Comparison of ENCODE assay signal across 8 cellular contexts in the genomic region with DNA sequence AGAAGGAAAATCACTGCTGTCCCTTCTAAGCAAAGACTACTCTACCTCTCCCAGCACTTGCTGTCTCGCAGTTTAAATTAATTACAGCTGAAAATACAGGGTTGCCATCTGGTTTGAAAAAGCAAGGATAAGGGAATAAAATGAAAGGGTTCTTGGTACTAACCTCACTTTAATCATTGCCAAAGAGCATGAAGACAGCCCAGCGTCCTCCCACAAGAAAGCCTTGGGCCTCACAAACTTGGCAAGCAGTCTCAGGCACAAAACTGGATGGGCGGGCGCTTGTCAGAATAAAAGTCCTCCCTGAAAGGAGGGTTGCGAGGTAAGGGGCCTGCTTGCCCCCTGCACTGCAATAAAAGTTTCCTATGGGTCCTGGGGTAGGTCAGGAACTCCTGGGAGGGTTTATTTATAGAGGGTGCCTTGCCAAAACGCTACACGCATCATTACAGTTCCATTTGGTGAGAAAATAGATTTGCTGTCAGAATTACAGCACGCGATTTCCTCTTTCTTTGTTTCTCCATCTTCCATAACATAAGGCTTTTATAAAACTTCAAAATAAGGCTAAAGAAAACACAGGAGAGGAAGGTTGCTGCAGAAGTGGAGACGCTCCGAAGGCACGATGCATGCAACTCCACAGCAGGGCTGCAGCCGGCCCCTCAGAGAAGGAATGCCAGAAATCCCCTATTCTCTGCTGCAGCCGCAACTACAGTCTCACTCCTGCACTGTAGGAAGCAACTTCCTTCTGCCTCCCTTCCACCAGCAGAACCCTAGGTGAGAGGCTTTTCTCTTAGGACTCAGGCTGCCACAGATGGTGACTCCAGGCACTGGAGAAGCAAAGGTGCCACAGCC.
DNase-seq lines count a peak whose midpoint lies in the region; ATAC-seq and TF ChIP-seq lines count a peak whose summit lies in the region.

No MANE protein-coding gene starts in this region.

- POLR2A ChIA-PET in activated CD4-positive, alpha-beta memory T cell treated with anti-CD3 and anti-CD28 coated beads for 36 hours (lab: Charles Lee): no interaction called here

- BruUV-seq in Calu3 (replicated peaks; lab: Mats Ljungman, UMichigan): no TSS peak

- TF ChIP-seq CTCF in Calu3 (IDR thresholded peaks at IDR 0.05; ENCODE audit: unreplicated experiment) (no peak), fibroblast of lung (conservative IDR thresholded peaks at IDR 0.05 in 1 of 2, IDR thresholded peaks at IDR 0.05 in 1 of 2; ENCODE audit: low read depth in 1 of 2, low read length in 2 of 2) (no peak)

- H2AFZ ChIP-seq in fibroblast of lung (ENCODE audit: low read length): no peak overlapping the region

- peaks cover 19% of the 10 kb centered on the region for H3K36me3 Mint-ChIP-seq in Calu3 (ENCODE audit: insufficient read depth, unreplicated experiment)
- H3K36me3 Mint-ChIP-seq in naive B cell: peaks cover 9 to 10% of the 10 kb centered on the region in 2 donors
- no peaks in the 10 kb centered on the region for H3K36me3 Mint-ChIP-seq in activated CD4-positive, alpha-beta memory T cell treated with anti-CD3 and anti-CD28 coated beads for 36 hours

- H3K9me3 Mint-ChIP-seq in Calu3 (ENCODE audit: low read depth, unreplicated experiment) (no peaks in the 10 kb centered on the region), naive B cell (peaks cover 0 to 1% (median 0%) of the 10 kb centered on the region in 7 donors)
- no peaks in the 10 kb centered on the region for H3K9me3 Mint-ChIP-seq in activated CD4-positive, alpha-beta memory T cell treated with anti-CD3 and anti-CD28 coated beads for 36 hours

- H3K4me3 Mint-ChIP-seq in Calu3 (ENCODE audit: low read depth, unreplicated experiment): peak overlapping the region; percentile 75
- H3K4me3 Mint-ChIP-seq in naive B cell: peak overlapping the region; percentile 8 to 85 (median 70)
- H3K4me3 Mint-ChIP-seq in activated CD4-positive, alpha-beta memory T cell treated with anti-CD3 and anti-CD28 coated beads for 36 hours: no peak overlapping the region

- peak; percentile 51 for ATAC-seq in HG02884 (IDR thresholded peaks at IDR 0.05; ENCODE audit: unreplicated experiment)
- ATAC-seq in naive B cell (ENCODE audit: low read depth in 2 of 2): peak; percentile 27 to 35
- no peak for ATAC-seq in GM21619 (IDR thresholded peaks at IDR 0.05; ENCODE audit: unreplicated experiment)

- peaks cover 62% of the 10 kb centered on the region for H3K4me1 Mint-ChIP-seq in Calu3 (ENCODE audit: low read depth, unreplicated experiment)
- peaks cover 37 to 61% (median 42%) of the 10 kb centered on the region in 3 donors for H3K4me1 Mint-ChIP-seq in naive B cell
- peaks cover 31% of the 10 kb centered on the region for H3K4me1 Mint-ChIP-seq in activated CD4-positive, alpha-beta memory T cell treated with anti-CD3 and anti-CD28 coated beads for 36 hours (ENCODE audit: low read depth)

- H3K27me3 Mint-ChIP-seq in Calu3 (ENCODE audit: unreplicated experiment) (no peaks in the 10 kb centered on the region), naive B cell (no peaks in the 10 kb centered on the region)
- no peaks in the 10 kb centered on the region for H3K27me3 Mint-ChIP-seq in activated CD4-positive, alpha-beta memory T cell treated with anti-CD3 and anti-CD28 coated beads for 36 hours

- H4K20me1 ChIP-seq in fibroblast of lung (ENCODE audit: control insufficient read depth, extremely low read depth, insufficient read depth, low read length): no peaks in the 10 kb centered on the region

- DNase-seq in Calu3: peak; percentile 55
- DNase-seq in T1000 (lab: John Stamatoyannopoulos, UW): peak; percentile 13
- peak; percentile 93 to 95 for DNase-seq in fibroblast of lung (ENCODE audit: low read depth in 2 of 2)
- DNase-seq in naive B cell: no peak
- no peak for DNase-seq in NCI-H748 (lab: John Stamatoyannopoulos, UW; ENCODE audit: unreplicated experiment)
- DNase-seq in activated CD4-positive, alpha-beta memory T cell treated with anti-CD3 and anti-CD28 coated beads for 36 hours: no peak

- H3K9ac ChIP-seq in fibroblast of lung (ENCODE audit: insufficient read depth, low read length): peak overlapping the region; percentile 55

- peaks cover 21% of the 10 kb centered on the region for H3K4me1 ChIP-seq in fibroblast of lung (ENCODE audit: control insufficient read depth, extremely low read depth, insufficient read depth, low read length)

- peak overlapping the region; percentile 29 to 55 (median 48) for H3K4me3 ChIP-seq in fibroblast of lung (replicated peaks in 1 of 4; ENCODE audit: control extremely low read depth in 1 of 4, insufficient read depth in 1 of 4, low read depth in 3 of 4, low read length in 4 of 4)

- H3K27ac Mint-ChIP-seq in Calu3 (ENCODE audit: unreplicated experiment) (peak overlapping the region; percentile 67), naive B cell (peak overlapping the region in 5 of 6 donors; percentile 14 to 57 (median 48))
- no peak overlapping the region for H3K27ac Mint-ChIP-seq in activated CD4-positive, alpha-beta memory T cell treated with anti-CD3 and anti-CD28 coated beads for 36 hours

- peak overlapping the region; percentile 82 for H3K27ac ChIP-seq in fibroblast of lung (ENCODE audit: insufficient read depth, low read length)

- no peaks in the 10 kb centered on the region for H3K27me3 ChIP-seq in fibroblast of lung (ENCODE audit: control insufficient read depth, insufficient read depth, low read length)

- H3K36me3 ChIP-seq in fibroblast of lung (ENCODE audit: control insufficient read depth, insufficient read depth, low read length): no peaks in the 10 kb centered on the region

- peak overlapping the region; percentile 100 for H3K4me2 ChIP-seq in fibroblast of lung (ENCODE audit: extremely low read depth, insufficient read depth, low read length)

- intact Hi-C loops in Calu3 (cut with micrococcal nuclease; ENCODE audit: unreplicated experiment): loop anchor here (1.0 to 5.0 kb wide), 2 partner anchors 9 to 60 kb away; a partner anchor contains a TSS
- intact Hi-C loops in activated CD4-positive, alpha-beta memory T cell treated with anti-CD3 and anti-CD28 coated beads for 36 hours (cut with micrococcal nuclease): no loop called here

- no peaks in the 10 kb centered on the region for H3K9me3 ChIP-seq in fibroblast of lung (ENCODE audit: control insufficient read depth, insufficient read depth, low read depth, low read length)

- CTCF ChIA-PET in Calu3 (lab: Charles Lee): no interaction called here
- CTCF ChIA-PET in activated CD4-positive, alpha-beta memory T cell treated with anti-CD3 and anti-CD28 coated beads for 36 hours (lab: Charles Lee): no interaction called here

- H3K79me2 ChIP-seq in fibroblast of lung (ENCODE audit: control insufficient read depth, insufficient read depth, low read length): peaks cover 72% of the 10 kb centered on the region

Comparison
In these comparisons a context has a peak if more than half of its experiments do, and no peak if none do; other contexts are left out.
1. DNase-seq: peak in Calu3 (single experiment), T1000 (single experiment) and fibroblast of lung (2 of 2); none in naive B cell (single experiment), NCI-H748 (single experiment) and activated CD4-positive, alpha-beta memory T cell treated with anti-CD3 and anti-CD28 coated beads for 36 hours (single experiment).